22 cellular contexts compared by ENCODE assay signal in genomic region chr22:26450453-26451185, GRCh38.
"Had no signal": no experiment of that assay in that cellular context is flagged by ENCODE, and none has a peak within 500 bp of the region (broad histone marks: within the 10 kb centered on the region; RNA-seq: fewer than 3 reads in every experiment).

No MANE protein-coding gene starts in this region.

- H3K9me3 ChIP-seq: ascending aorta, esophagus squamous epithelium, psoas muscle, stomach, vagina had no signal

- H3K9me3 Mint-ChIP-seq: activated CD4-positive, alpha-beta memory T cell treated with anti-CD3 and anti-CD28 coated beads, Interleukin-2, amount 10 ng/mL, durations not matched to agents 7 days and 5 days; activated naive CD4-positive, alpha-beta T cell treated with anti-CD3 and anti-CD28 coated beads for 36 hours; activated T-helper 2 cell treated with anti-CD3 and anti-CD28 coated beads, Interferon-gamma antibody, Interleukin-2, Interleukin-4, amounts not matched to agents 10 μg/mL and 5 μg/mL and 100 μg/mL, durations not matched to agents 14 hours and 24 hours and 36 hours; naive thymus-derived CD4-positive, alpha-beta T cell; T-helper 2 cell treated with Interferon-gamma antibody and Interleukin-4, amounts not matched to agents 5 μg/mL and 100 μg/mL, for 36 hours; WTC11 had no signal

- DNase-seq: activated CD4-positive, alpha-beta memory T cell treated with anti-CD3 and anti-CD28 coated beads, Interleukin-2, amount 10 ng/mL, durations not matched to agents 7 days and 5 days; activated CD4-positive, alpha-beta T cell treated with anti-CD3 and anti-CD28 coated beads for 48 hours; activated CD8-positive, alpha-beta memory T cell treated with anti-CD3 and anti-CD28 coated beads, Interleukin-2, amount 10 ng/mL, durations not matched to agents 7 days and 5 days; activated naive CD4-positive, alpha-beta T cell treated with anti-CD3 and anti-CD28 coated beads for 36 hours; activated T-cell treated with anti-CD3 and anti-CD28 coated beads, Interleukin-2, amount 50 U/mL, for 1 hour; effector CD8-positive, alpha-beta T cell; esophagus squamous epithelium; mesenchymal stem cell; naive thymus-derived CD4-positive, alpha-beta T cell; psoas muscle; right cardiac atrium; stimulated activated CD4-positive, alpha-beta T cell treated with anti-CD3 and anti-CD28 coated beads, Interleukin-4, amount 100 ng/mL, for 1 hour; trophoblast cell had no signal

- H3K4me3 Mint-ChIP-seq: activated CD4-positive, alpha-beta memory T cell treated with anti-CD3 and anti-CD28 coated beads, Interleukin-2, amount 10 ng/mL, durations not matched to agents 7 days and 5 days; activated CD8-positive, alpha-beta memory T cell treated with anti-CD3 and anti-CD28 coated beads, Interleukin-2, amount 10 ng/mL, durations not matched to agents 7 days and 5 days; activated naive CD4-positive, alpha-beta T cell treated with anti-CD3 and anti-CD28 coated beads for 36 hours; naive thymus-derived CD4-positive, alpha-beta T cell; T-helper 2 cell treated with Interferon-gamma antibody and Interleukin-4, amounts not matched to agents 5 μg/mL and 100 μg/mL, for 36 hours; WTC11 had no signal

- H3K4me1 Mint-ChIP-seq: activated CD4-positive, alpha-beta memory T cell treated with anti-CD3 and anti-CD28 coated beads, Interleukin-2, amount 10 ng/mL, durations not matched to agents 7 days and 5 days; activated CD8-positive, alpha-beta memory T cell treated with anti-CD3 and anti-CD28 coated beads, Interleukin-2, amount 10 ng/mL, durations not matched to agents 7 days and 5 days; WTC11 had no signal

- H3K4me1 ChIP-seq: ascending aorta, psoas muscle, vagina had no signal

- H3K4me3 ChIP-seq: ascending aorta, esophagus squamous epithelium, psoas muscle, skin epidermis, stomach, vagina had no signal

- H3K27me3 ChIP-seq: ascending aorta, esophagus squamous epithelium, stomach, vagina had no signal

- ATAC-seq: activated CD8-positive, alpha-beta memory T cell treated with anti-CD3 and anti-CD28 coated beads, Interleukin-2, amount 10 ng/mL, durations not matched to agents 7 days and 5 days; naive thymus-derived CD4-positive, alpha-beta T cell; psoas muscle; right cardiac atrium; WTC11 had no signal

- FAIRE-seq: bronchial epithelial cell, TTC549 had no signal

- H3K27ac Mint-ChIP-seq: activated CD4-positive, alpha-beta memory T cell treated with anti-CD3 and anti-CD28 coated beads, Interleukin-2, amount 10 ng/mL, durations not matched to agents 7 days and 5 days; activated CD8-positive, alpha-beta memory T cell treated with anti-CD3 and anti-CD28 coated beads, Interleukin-2, amount 10 ng/mL, durations not matched to agents 7 days and 5 days; activated naive CD4-positive, alpha-beta T cell treated with anti-CD3 and anti-CD28 coated beads for 36 hours; activated T-helper 2 cell treated with anti-CD3 and anti-CD28 coated beads, Interferon-gamma antibody, Interleukin-2, Interleukin-4, amounts not matched to agents 10 μg/mL and 5 μg/mL and 100 μg/mL, durations not matched to agents 14 hours and 24 hours and 36 hours; T-helper 2 cell treated with Interferon-gamma antibody and Interleukin-4, amounts not matched to agents 5 μg/mL and 100 μg/mL, for 36 hours had no signal

- H3K27ac ChIP-seq: ascending aorta, esophagus squamous epithelium, psoas muscle, skin epidermis, stomach, vagina had no signal

- H3K27me3 Mint-ChIP-seq: activated CD4-positive, alpha-beta memory T cell treated with anti-CD3 and anti-CD28 coated beads, Interleukin-2, amount 10 ng/mL, durations not matched to agents 7 days and 5 days; activated CD8-positive, alpha-beta memory T cell treated with anti-CD3 and anti-CD28 coated beads, Interleukin-2, amount 10 ng/mL, durations not matched to agents 7 days and 5 days; naive thymus-derived CD4-positive, alpha-beta T cell had no signal
